3 cellular contexts compared by ENCODE assay signal in genomic region chr12:51962-52361, GRCh38. TPM values are rescaled to one million over a fixed set of nuclear protein-coding genes. Genes with fewer than 3 reads are reported as not detected.
"Had no signal": no experiment of that assay in that cellular context is flagged by ENCODE, and none has a peak within 500 bp of the region (broad histone marks: within the 10 kb centered on the region; RNA-seq: fewer than 3 reads in every experiment).

No MANE protein-coding gene starts in this region.

RNA-seq across cellular contexts. Expression of gene IQSEC3, which starts 14.6 kb away (rescaled TPM):
- total RNA-seq: M059J, SJSA1 had no signal
- polyA plus RNA-seq: IgD-negative memory B cell had no signal
